25 cellular contexts compared by ENCODE assay signal in genomic region chr3:9387322-9387655, GRCh38. TPM values are rescaled to one million over a fixed set of nuclear protein-coding genes. Genes with fewer than 3 reads are reported as not detected.
A peak's percentile ranks its signal among the peaks of the same experiment; 100 is the strongest.
DNase-seq lines count a peak whose midpoint lies in the region; ATAC-seq, FAIRE-seq and TF ChIP-seq lines count a peak whose summit lies in the region.
"Had no signal": no experiment of that assay in that cellular context is flagged by ENCODE, and none has a peak within 500 bp of the region (broad histone marks: within the 10 kb centered on the region; RNA-seq: fewer than 3 reads in every experiment).

No MANE protein-coding gene starts in this region.

- TF ChIP-seq RAD21 in SK-N-SH (IDR thresholded peaks at IDR 0.05; ENCODE audit: low read length) = no peak

- TF ChIP-seq EP300 in SK-N-SH (IDR thresholded peaks at IDR 0.05; ENCODE audit: borderline replicate concordance in 1 of 2, low read depth in 1 of 2, low read length in 1 of 2) = no peak

- H3K9ac ChIP-seq in SK-N-SH = no peak overlapping the region
- H3K9ac ChIP-seq: BLaER1 had no signal

- peaks cover 56% of the 10 kb centered on the region for H3K79me2 ChIP-seq in SK-N-SH (ENCODE audit: insufficient read depth)

- no peak for DNase-seq in SK-N-SH
- DNase-seq in GM12892 (ENCODE audit: insufficient read length) = no peak
- DNase-seq in activated naive CD8-positive, alpha-beta T cell treated with anti-CD3 and anti-CD28 coated beads, Interleukin-2, amount 50 U/mL, for 24 hours = no peak
- DNase-seq in naive thymus-derived CD4-positive, alpha-beta T cell = no peak
- DNase-seq in NCI-H2081 (lab: John Stamatoyannopoulos, UW) = no peak
- no peak for DNase-seq in OCI-M2 (lab: John Stamatoyannopoulos, UW; ENCODE audit: unreplicated experiment)
- no peak for DNase-seq in dermis blood vessel endothelial cell
- DNase-seq: activated gamma-delta T cell; aorta; cerebellar nuclear complex; endodermal cell; H9; islet precursor cell; MG63; NCI-H1436 treated with DMSO at 0.1 percent for 48 hours; NCI-H748 treated with DMSO at 0.1 percent for 48 hours; stimulated activated CD4-positive, alpha-beta T cell treated with anti-CD3 and anti-CD28 coated beads, Interleukin-2, amount 100 ng/mL, for 48 hours; T-helper 2 cell; upper lobe of right lung; WERI-Rb-1 had no signal

- peak; percentile 32 for TF ChIP-seq POLR2A in GM12892 (IDR thresholded peaks at IDR 0.05; ENCODE audit: low read depth, low read length)

- no peaks in the 10 kb centered on the region for H3K27me3 Mint-ChIP-seq in activated naive CD8-positive, alpha-beta T cell treated with anti-CD3 and anti-CD28 coated beads, Interleukin-2, amount 50 U/mL, for 24 hours
- no peaks in the 10 kb centered on the region for H3K27me3 Mint-ChIP-seq in naive thymus-derived CD4-positive, alpha-beta T cell

- no peaks in the 10 kb centered on the region; a peak in 1 of 4 replicates for H3K4me1 ChIP-seq in SK-N-SH (ENCODE audit: control insufficient read depth in 1 of 2, insufficient read depth in 2 of 2, low read depth in 1 of 2, low read length in 1 of 2)
- peaks cover 0 to 17% of the 10 kb centered on the region in 2 donors for H3K4me1 ChIP-seq in naive thymus-derived CD4-positive, alpha-beta T cell (ENCODE audit: control insufficient read depth in 2 of 2, insufficient read depth in 2 of 2, low read length in 2 of 2)
- H3K4me1 ChIP-seq: BLaER1 had no signal

- no peaks in the 10 kb centered on the region for H3K9me2 ChIP-seq in SK-N-SH

- H3K4me3 Mint-ChIP-seq in activated naive CD8-positive, alpha-beta T cell treated with anti-CD3 and anti-CD28 coated beads, Interleukin-2, amount 50 U/mL, for 24 hours = no peak overlapping the region
- H3K4me3 Mint-ChIP-seq in naive thymus-derived CD4-positive, alpha-beta T cell = no peak overlapping the region
- H3K4me3 Mint-ChIP-seq: endodermal cell, H9 had no signal

- H4K20me1 ChIP-seq in SK-N-SH (ENCODE audit: insufficient read depth) = peaks cover 23% of the 10 kb centered on the region

- no peak for TF ChIP-seq CTCF in SK-N-SH (IDR thresholded peaks at IDR 0.05)

- intact Hi-C loops in naive thymus-derived CD4-positive, alpha-beta T cell (cut with micrococcal nuclease) = loop anchor here (5.0 kb wide), 1 partner anchor 35 kb away; no protein-coding TSS in a partner anchor

- peaks cover 34% of the 10 kb centered on the region for H3K4me1 Mint-ChIP-seq in activated naive CD8-positive, alpha-beta T cell treated with anti-CD3 and anti-CD28 coated beads, Interleukin-2, amount 50 U/mL, for 24 hours
- peaks cover 15 to 53% (median 47%) of the 10 kb centered on the region in 7 donors for H3K4me1 Mint-ChIP-seq in naive thymus-derived CD4-positive, alpha-beta T cell

- H3K9me3 Mint-ChIP-seq in activated naive CD8-positive, alpha-beta T cell treated with anti-CD3 and anti-CD28 coated beads, Interleukin-2, amount 50 U/mL, for 24 hours = no peaks in the 10 kb centered on the region
- H3K9me3 Mint-ChIP-seq in naive thymus-derived CD4-positive, alpha-beta T cell = no peaks in the 10 kb centered on the region
- H3K9me3 Mint-ChIP-seq: endodermal cell, H9 had no signal

- no peak overlapping the region for H3K4me3 ChIP-seq in SK-N-SH (ENCODE audit: low read depth in 2 of 2, low read length in 1 of 2)
- no peak overlapping the region for H3K4me3 ChIP-seq in naive thymus-derived CD4-positive, alpha-beta T cell (ENCODE audit: low read length)
- H3K4me3 ChIP-seq: BLaER1, hepatocyte, lung, MG63, skin epidermis, upper lobe of right lung had no signal

- POLR2A ChIA-PET in SK-N-SH (lab: Yijun Ruan, JAX) = interaction anchor here (1.2 to 2.1 kb wide), 2 partner anchors 9 to 24 kb away, joined by 3 to 6 read pairs; partner anchors contain the start of gene THUMPD3
- POLR2A ChIA-PET in naive thymus-derived CD4-positive, alpha-beta T cell (lab: Charles Lee) = no interaction called here

- peak overlapping the region in 1 of 2 experiments; percentile 24; a peak in 3 of 4 replicates for H3K27ac ChIP-seq in SK-N-SH (ENCODE audit: low read depth in 2 of 2, low read length in 1 of 2)
- H3K27ac ChIP-seq in naive thymus-derived CD4-positive, alpha-beta T cell (ENCODE audit: low read depth, low read length) = peak overlapping the region; percentile 17
- H3K27ac ChIP-seq: BLaER1, hepatocyte, upper lobe of right lung, WERI-Rb-1 had no signal

- H3F3A ChIP-seq in SK-N-SH (replicated peaks; ENCODE audit: insufficient read depth) = peaks cover 62% of the 10 kb centered on the region

- FAIRE-seq in GM12892 (lab: Jason Lieb, UNC) = no peak

- ATAC-seq in SK-N-SH treated with all-trans-retinoic acid at 6 μM for 48 hours = no peak
- no peak for ATAC-seq in activated naive CD8-positive, alpha-beta T cell treated with anti-CD3 and anti-CD28 coated beads, Interleukin-2, amount 50 U/mL, for 24 hours
- ATAC-seq in naive thymus-derived CD4-positive, alpha-beta T cell = no peak
- ATAC-seq: upper lobe of right lung had no signal

- peak overlapping the region; percentile 68 for H3K27ac Mint-ChIP-seq in activated naive CD8-positive, alpha-beta T cell treated with anti-CD3 and anti-CD28 coated beads, Interleukin-2, amount 50 U/mL, for 24 hours
- peak overlapping the region in 4 of 9 donors; percentile 35 to 62 (median 57) for H3K27ac Mint-ChIP-seq in naive thymus-derived CD4-positive, alpha-beta T cell
- H3K27ac Mint-ChIP-seq: endodermal cell had no signal

- no peak overlapping the region for H3K4me2 ChIP-seq in SK-N-SH
- H3K4me2 ChIP-seq: BLaER1, hepatocyte had no signal

- WGBS in SK-N-SH (ENCODE audit: low lambda C conversion rate) = 95% methylated on average over 2 of the region's 2 CpGs

- no peaks in the 10 kb centered on the region for H3K27me3 ChIP-seq in SK-N-SH (ENCODE audit: insufficient read depth)
- H3K27me3 ChIP-seq in naive thymus-derived CD4-positive, alpha-beta T cell (ENCODE audit: control insufficient read depth in 2 of 2, insufficient read depth in 2 of 2, low read length in 2 of 2) = no peaks in the 10 kb centered on the region
- H3K27me3 ChIP-seq: BLaER1, hepatocyte, MG63, upper lobe of right lung had no signal

- H3K9me3 ChIP-seq in SK-N-SH = no peaks in the 10 kb centered on the region
- no peaks in the 10 kb centered on the region for H3K9me3 ChIP-seq in naive thymus-derived CD4-positive, alpha-beta T cell (ENCODE audit: control insufficient read depth in 2 of 3, low read length in 3 of 3)
- H3K9me3 ChIP-seq: BLaER1, MG63, upper lobe of right lung had no signal

- peaks cover 84 to 88% of the 10 kb centered on the region in 2 experiments for H3K36me3 ChIP-seq in SK-N-SH (replicated peaks in 1 of 2; ENCODE audit: control insufficient read depth in 1 of 2, insufficient read depth in 2 of 2, low read length in 1 of 2)
- peaks cover 33 to 74% (median 34%) of the 10 kb centered on the region in 3 experiments for H3K36me3 ChIP-seq in naive thymus-derived CD4-positive, alpha-beta T cell (ENCODE audit: control insufficient read depth in 2 of 3, insufficient read depth in 3 of 3, low read length in 3 of 3)

- H3K36me3 Mint-ChIP-seq in activated naive CD8-positive, alpha-beta T cell treated with anti-CD3 and anti-CD28 coated beads, Interleukin-2, amount 50 U/mL, for 24 hours (ENCODE audit: low read depth) = peaks cover 80% of the 10 kb centered on the region
- H3K36me3 Mint-ChIP-seq in naive thymus-derived CD4-positive, alpha-beta T cell = peaks cover 7 to 44% (median 36%) of the 10 kb centered on the region in 5 donors

- CTCF ChIA-PET in SK-N-SH (lab: Yijun Ruan, JAX) = no interaction called here
- CTCF ChIA-PET in naive thymus-derived CD4-positive, alpha-beta T cell (lab: Charles Lee) = no interaction called here

- H2AFZ ChIP-seq in SK-N-SH (ENCODE audit: low read depth) = no peak overlapping the region
- H2AFZ ChIP-seq: hepatocyte had no signal

TF ChIP-seq in SK-N-SH, 30 proteins besides CTCF, POLR2A, EP300 and RAD21 (continues in another document):
- no peak for TF ChIP-seq JUND (IDR thresholded peaks at IDR 0.05)
- no peak for TF ChIP-seq EZH2phosphoT487 (IDR thresholded peaks at IDR 0.05; ENCODE audit: borderline replicate concordance, low read depth)
- TF ChIP-seq REST (IDR thresholded peaks at IDR 0.05; ENCODE audit: low read depth, low read length) = no peak
- no peak for TF ChIP-seq MXI1 (IDR thresholded peaks at IDR 0.05; ENCODE audit: low read depth, low read length)

RNA-seq across cellular contexts. Expression of gene SETD5, which starts 10.1 kb away (rescaled TPM):
- 32.3 and 39.5 TPM in 2 replicates for polyA plus RNA-seq in SK-N-SH (2012; rRNA removed)
- 29.8 and 30.6 TPM in 2 replicates for polyA plus RNA-seq in SK-N-SH (2012; cell fraction: cytosol; rRNA removed)
- 105 and 136 TPM in 2 replicates for polyA plus RNA-seq in SK-N-SH (2012; cell fraction: nucleus; rRNA removed)
- 60.5 TPM for polyA plus RNA-seq in GM12892 (2012; ENCODE audit: missing spikeins)
- 100 to 1,000 TPM; 120 to 157 (median 153) TPM for total RNA-seq in naive thymus-derived CD4-positive, alpha-beta T cell
- polyA plus RNA-seq in naive thymus-derived CD4-positive, alpha-beta T cell = 10 to 100 TPM; 28.7 to 49.4 TPM
- 48.0 and 73.4 TPM in 2 replicates for total RNA-seq in dermis blood vessel endothelial cell

RNA-seq across cellular contexts. Expression of gene THUMPD3, which starts 24.4 kb away (rescaled TPM):
- 27.1 and 34.2 TPM in 2 replicates for polyA plus RNA-seq in SK-N-SH (2012; rRNA removed)
- 39.1 and 41.2 TPM in 2 replicates for polyA plus RNA-seq in SK-N-SH (2012; cell fraction: cytosol; rRNA removed)
- 19.1 and 30.7 TPM in 2 replicates for polyA plus RNA-seq in SK-N-SH (2012; cell fraction: nucleus; rRNA removed)
- 45.9 TPM for polyA plus RNA-seq in GM12892 (2012; ENCODE audit: missing spikeins)
- total RNA-seq in naive thymus-derived CD4-positive, alpha-beta T cell = 10 to 100 TPM; 39.4 to 54.8 (median 42.4) TPM
- 10 to 100 TPM; 24.1 to 25.9 TPM for polyA plus RNA-seq in naive thymus-derived CD4-positive, alpha-beta T cell
- total RNA-seq in dermis blood vessel endothelial cell = 23.5 and 30.9 TPM in 2 replicates
